ENCODE assay signal across 12 cellular contexts in genomic region chr22:40247976-40248375, GRCh38.
DNase-seq lines count a peak whose midpoint lies in the region; ATAC-seq and TF ChIP-seq lines count a peak whose summit lies in the region.
"Had no signal": no experiment of that assay in that cellular context is flagged by ENCODE, and none has a peak within 500 bp of the region (broad histone marks: within the 10 kb centered on the region; RNA-seq: fewer than 3 reads in every experiment).

No MANE protein-coding gene starts in this region.

- no peaks in the 10 kb centered on the region for H3K4me1 ChIP-seq in foreskin keratinocyte
- H3K4me1 ChIP-seq: breast epithelium had no signal

- H3K4me3 Mint-ChIP-seq in T-cell = peak overlapping the region; percentile 56 to 69 (median 57)

- H3K27me3 ChIP-seq in foreskin keratinocyte = no peaks in the 10 kb centered on the region
- H3K27me3 ChIP-seq: breast epithelium had no signal

- H3K27ac ChIP-seq in foreskin keratinocyte = no peak overlapping the region
- H3K27ac ChIP-seq: breast epithelium had no signal

- peaks cover 34% of the 10 kb centered on the region for H3K36me3 Mint-ChIP-seq in T-cell

- DNase-seq in T-cell (peak; percentile 28 to 86 (median 71)), foreskin keratinocyte (no peak)
- DNase-seq in activated CD8-positive, alpha-beta memory T cell treated with anti-CD3 and anti-CD28 coated beads, Interleukin-2, amount 50 U/mL, for 24 hours (ENCODE audit: extremely low read depth) = peak; percentile 27
- DNase-seq in effector CD8-positive, alpha-beta T cell (lab: John Stamatoyannopoulos, UW) = peak; percentile 7
- peak; percentile 18 to 30 for DNase-seq in stimulated activated CD8-positive, alpha-beta memory T cell treated with anti-CD3 and anti-CD28 coated beads, Interleukin-4, amount 100 ng/mL, for 4 hours (ENCODE audit: low read depth in 2 of 2, low spot score in 1 of 2)
- DNase-seq: Calu3, islet precursor cell, NCI-H1105 had no signal

- POLR2A ChIA-PET in T-cell (lab: Charles Lee) = interaction anchor here in 1 of 2 donors (0.7 kb wide), 1 partner anchor 193 kb away, joined by 9 read pairs; no protein-coding TSS in a partner anchor

- CTCF ChIA-PET in T-cell (lab: Charles Lee) = interaction anchor here in 1 of 2 donors (0.7 kb wide), 1 partner anchor 101 kb away, joined by 5 read pairs; no protein-coding TSS in a partner anchor

- peak overlapping the region; percentile 90 to 95 for H3K27ac Mint-ChIP-seq in T-cell

- no peak for TF ChIP-seq CTCF in foreskin keratinocyte (conservative IDR thresholded peaks at IDR 0.05)

- H3K9me3 Mint-ChIP-seq in T-cell = no peaks in the 10 kb centered on the region

- no peaks in the 10 kb centered on the region for H3K27me3 Mint-ChIP-seq in T-cell

- H3K4me1 Mint-ChIP-seq in T-cell = peaks cover 75 to 84% (median 79%) of the 10 kb centered on the region in 3 donors

- ATAC-seq in T-cell (replicated peaks in 1 of 4) (peak; percentile 86 to 95 (median 92)), HG02973 (IDR thresholded peaks at IDR 0.05; ENCODE audit: unreplicated experiment) (no peak), GM19328 (IDR thresholded peaks at IDR 0.05; ENCODE audit: unreplicated experiment) (no peak), foreskin keratinocyte (no peak), GM18907 (IDR thresholded peaks at IDR 0.05; ENCODE audit: unreplicated experiment) (no peak)

Comparison
In these comparisons a context has a peak if more than half of its experiments do, and no peak if none do; other contexts are left out.
1. ATAC-seq: peak in T-cell (4 of 4); none in HG02973 (single experiment), GM19328 (single experiment), foreskin keratinocyte (single experiment) and GM18907 (single experiment).
2. DNase-seq: peak in T-cell (34 of 34), activated CD8-positive, alpha-beta memory T cell treated with anti-CD3 and anti-CD28 coated beads, Interleukin-2, amount 50 U/mL, for 24 hours (single experiment), effector CD8-positive, alpha-beta T cell (single experiment) and stimulated activated CD8-positive, alpha-beta memory T cell treated with anti-CD3 and anti-CD28 coated beads, Interleukin-4, amount 100 ng/mL, for 4 hours (2 of 2); none in foreskin keratinocyte (0 of 2).